24 cellular contexts compared by ENCODE assay signal in genomic region chrX:140563893-140564292, GRCh38. TPM values are rescaled to one million over a fixed set of nuclear protein-coding genes. Genes with fewer than 3 reads are reported as not detected.
A peak's percentile ranks its signal among the peaks of the same experiment; 100 is the strongest.
DNase-seq lines count a peak whose midpoint lies in the region; ATAC-seq, FAIRE-seq and TF ChIP-seq lines count a peak whose summit lies in the region.
"Had no signal": no experiment of that assay in that cellular context is flagged by ENCODE, and none has a peak within 500 bp of the region (broad histone marks: within the 10 kb centered on the region; RNA-seq: fewer than 3 reads in every experiment).

No MANE protein-coding gene starts in this region.

- H2AFZ ChIP-seq in GM12878 (ENCODE audit: control insufficient read depth, low read depth, low read length), result no peak overlapping the region
- H2AFZ ChIP-seq: GM23248 had no signal

- CTCF ChIA-PET in A549 (lab: Yijun Ruan, JAX), result no interaction called here
- CTCF ChIA-PET in GM12878 (lab: Yijun Ruan, JAX), result no interaction called here

- H3K4me2 ChIP-seq in A549 (no peak overlapping the region), GM12878 (ENCODE audit: control insufficient read depth, insufficient read depth) (no peak overlapping the region)

- no peak for TF ChIP-seq POLR2A in A549 (IDR thresholded peaks at IDR 0.05; ENCODE audit: low read length)
- TF ChIP-seq POLR2A in GM12878 (IDR thresholded peaks at IDR 0.05; ENCODE audit: low read depth, low read length), result no peak

- H3K27me3 ChIP-seq in GM12878 (replicated peaks in 1 of 2; ENCODE audit: control insufficient read depth in 2 of 2, insufficient read depth in 2 of 2, low read length in 1 of 2), result no peaks in the 10 kb centered on the region

- POLR2A ChIA-PET in A549 (lab: Yijun Ruan, JAX) (no interaction called here), GM12878 (lab: Charles Lee) (no interaction called here)

- TF ChIP-seq CTCF in A549 (IDR thresholded peaks at IDR 0.05) (no peak), GM12878 (IDR thresholded peaks at IDR 0.05 in 2 of 3, conservative IDR thresholded peaks at IDR 0.05 in 1 of 3; ENCODE audit: control insufficient read depth in 2 of 3, extremely low read depth in 1 of 3, insufficient read depth in 1 of 3, low read depth in 3 of 3, low read length in 3 of 3) (no peak)

- RAD21 ChIA-PET in GM12878 (lab: Charles Lee; ENCODE audit: unreplicated experiment), result no interaction called here

- no TSS peak for BruUV-seq in GM12878 (replicated peaks; lab: Mats Ljungman, UMichigan)

- H3K4me3 ChIP-seq in A549, result no peak overlapping the region
- H3K4me3 ChIP-seq in GM12878, result no peak overlapping the region
- H3K4me3 ChIP-seq: GM23248 had no signal

- TF ChIP-seq RAD21 in A549 (conservative IDR thresholded peaks at IDR 0.05 in 1 of 2, IDR thresholded peaks at IDR 0.05 in 1 of 2), result no peak
- no peak for TF ChIP-seq RAD21 in GM12878 (IDR thresholded peaks at IDR 0.05; ENCODE audit: insufficient read depth, low read depth, low read length)

- H3K27ac ChIP-seq in A549 (no peak overlapping the region), GM12878 (ENCODE audit: control insufficient read depth, insufficient read depth) (no peak overlapping the region)
- H3K27ac ChIP-seq: GM23248 had no signal

- no peaks in the 10 kb centered on the region for H3K79me2 ChIP-seq in GM12878 (ENCODE audit: control insufficient read depth, insufficient read depth, low read length)

- intact Hi-C loops in GM12878 (cut with micrococcal nuclease; ENCODE audit: unreplicated experiment), result no loop called here

- TF ChIP-seq EP300 in A549 (IDR thresholded peaks at IDR 0.05) (no peak), GM12878 (IDR thresholded peaks at IDR 0.05; ENCODE audit: borderline replicate concordance in 1 of 2, control insufficient read depth in 1 of 2, low read depth in 2 of 2, low read length in 2 of 2) (no peak)

- DNase-seq in A549 (ENCODE audit: low read depth in 1 of 2, low spot score in 1 of 2) (no peak), GM12878 (ENCODE audit: low read depth, low spot score) (no peak), iris pigment epithelial cell (ENCODE audit: low read depth) (peak; percentile 0), inferior parietal cortex (ENCODE audit: extremely low spot score) (no peak), NCI-H2227 (lab: John Stamatoyannopoulos, UW; ENCODE audit: unreplicated experiment) (no peak)
- DNase-seq: 8988T; C1 segment of cervical spinal cord; Calu3; CD4-positive, alpha-beta memory T cell; COR-L47; DMS53; DMS79 treated with DMSO at 0.1 percent for 48 hours; GF-D8; GM23248; H9 had no signal

- WGBS in A549 (ENCODE audit: missing lambda C conversion rate), result 0% methylated on average over 1 of the region's 1 CpG
- WGBS in GM12878 (ENCODE audit: insufficient coverage, insufficient replicate concordance, low lambda C conversion rate, missing lambda C conversion rate), result 53% methylated on average over 1 of the region's 1 CpG

- no peaks in the 10 kb centered on the region for H3K36me3 ChIP-seq in GM12878 (ENCODE audit: control insufficient read depth in 2 of 2, insufficient read depth in 2 of 2, low read length in 1 of 2)

- H3K9me3 ChIP-seq in A549 (no peaks in the 10 kb centered on the region), GM12878 (replicated peaks; ENCODE audit: control insufficient read depth, insufficient read depth, low read length) (no peaks in the 10 kb centered on the region)

- H3K9ac ChIP-seq in GM12878 (ENCODE audit: control insufficient read depth, insufficient read depth, low read length), result no peak overlapping the region
- H3K9ac ChIP-seq: GM23248 had no signal

- in situ Hi-C loops in GM12878 (cut with MboI), result no loop called here

- ATAC-seq in A549 (no peak), GM12878 (no peak), GM18861 (IDR thresholded peaks at IDR 0.05; ENCODE audit: unreplicated experiment) (no peak)
- ATAC-seq: HCT116 had no signal

- FAIRE-seq in A549 (lab: Jason Lieb, UNC) (no peak), GM12878 (lab: Jason Lieb, UNC) (no peak)
- FAIRE-seq: GM12892, GM19239 had no signal

- H4K20me1 ChIP-seq in GM12878 (ENCODE audit: control insufficient read depth, insufficient read depth), result no peaks in the 10 kb centered on the region

- H3K4me1 ChIP-seq in A549, result no peaks in the 10 kb centered on the region
- H3K4me1 ChIP-seq in GM12878 (ENCODE audit: control insufficient read depth, insufficient read depth, low read length), result no peaks in the 10 kb centered on the region

- SMC1A ChIA-PET in GM12878 (lab: Charles Lee; ENCODE audit: uncharacterized antibody, unreplicated experiment), result no interaction called here

TF ChIP-seq in A549, 52 proteins besides CTCF, POLR2A, EP300 and RAD21:
- TF ChIP-seq GATA3 (IDR thresholded peaks at IDR 0.05; ENCODE audit: borderline replicate concordance), result no peak
- TF ChIP-seq RFX5 (IDR thresholded peaks at IDR 0.05), result peak; percentile 75
- TF ChIP-seq ZFP36 (IDR thresholded peaks at IDR 0.05; ENCODE audit: borderline replicate concordance, partially characterized antibody), result no peak
- no peak for TF ChIP-seq JUN (IDR thresholded peaks at IDR 0.05)

TF ChIP-seq in GM12878, 131 proteins besides CTCF, POLR2A, EP300 and RAD21:
- no peak for TF ChIP-seq POLR2AphosphoS2 (IDR thresholded peaks at IDR 0.05; ENCODE audit: low read depth, low read length)
- peak; percentile 54; the same call in 1 of the 2 replicates for TF ChIP-seq RFX5 (IDR thresholded peaks at IDR 0.05; ENCODE audit: low read depth, low read length)

RNA-seq across cellular contexts. Expression of gene SOX3, which starts 59.0 kb away (rescaled TPM):
- not detected in 2 replicates for polyA plus RNA-seq in A549 (2011; rRNA removed)
- not detected in 2 replicates for polyA plus RNA-seq in A549 (2012; cell fraction: cytosol; rRNA removed)
- not detected in 2 replicates for polyA plus RNA-seq in A549 (2012; cell fraction: nucleus; rRNA removed)
- not detected in 3 replicates for polyA plus RNA-seq in A549 (2017; fragmentation: RNase III; extraction: RNeasy Plus Mini Kit Qiagen cat#74134 plus additional on column Dnase treatment)
- not detected in 2 replicates for polyA minus RNA-seq in A549 (2011; rRNA and poly(A)+ RNA removed)
- total RNA-seq in GM12878 (2013; cell fraction: nucleolus; rRNA removed), result not detected in 2 replicates
- total RNA-seq in GM12878 (2014; rRNA removed), result not detected in 2 replicates
- total RNA-seq in GM12878 (2014; rRNA removed; fragmentation: Illumina TruSeq; extraction: Trizol), result not detected in 2 replicates
- not detected in 2 replicates for total RNA-seq in GM12878 (2021)
- not detected for polyA plus RNA-seq in GM12878 (2011; ENCODE audit: low read depth)
- not detected in 2 replicates for polyA plus RNA-seq in GM12878 (2011; rRNA removed)
- polyA plus RNA-seq in GM12878 (2011; cell fraction: cytosol; rRNA removed), result not detected in 2 replicates
- polyA plus RNA-seq in GM12878 (2011; cell fraction: nucleus; rRNA removed), result not detected in 2 replicates
- not detected in 2 replicates for polyA plus RNA-seq in GM12878 (2012)
- polyA plus RNA-seq in GM12878 (2014; fragmentation: Illumina TruSeq; extraction: Trizol), result not detected in 2 replicates
- not detected for polyA plus RNA-seq in GM12878 (2014; fragmentation: Nextera tagmentation; extraction: Ambion mirVana)
- not detected in 2 replicates for polyA plus RNA-seq in GM12878 (2014; rRNA removed)
- not detected for polyA plus RNA-seq in GM12878 (2016; fragmentation: Nextera tagmentation; extraction: Ambion mirVana)
- not detected in 2 replicates for polyA minus RNA-seq in GM12878 (2011; rRNA and poly(A)+ RNA removed)
- not detected in 2 replicates for polyA minus RNA-seq in GM12878 (2011; cell fraction: cytosol; rRNA and poly(A)+ RNA removed)
- not detected in 2 replicates for polyA minus RNA-seq in GM12878 (2011; cell fraction: nucleus; rRNA and poly(A)+ RNA removed)
- total RNA-seq: A673; Calu3; CD4-positive, alpha-beta memory T cell; Daoy; G401; GM23248; H4 had no signal
- polyA plus RNA-seq: BJ; CD4-positive, alpha-beta memory T cell; GM23248 had no signal

Comparison
In these comparisons a context has a peak if more than half of its experiments do, and no peak if none do; other contexts are left out.
1. Of the 24 proteins assayed by ChIP-seq in both GM12878 and A549: peak only in GM12878: none; only in A549: none; in both: RFX5; in neither: 23.